ENCODE assay signal across 34 cellular contexts in genomic region chr11:74249496-74249895, GRCh38.
"Had no signal": no experiment of that assay in that cellular context is flagged by ENCODE, and none has a peak within 500 bp of the region (broad histone marks: within the 10 kb centered on the region; RNA-seq: fewer than 3 reads in every experiment).

No MANE protein-coding gene starts in this region.

- ATAC-seq: activated CD4-positive, CD25-positive, alpha-beta regulatory T cell treated with anti-CD3 and anti-CD28 coated beads, Interleukin-2, amount 50 U/mL, for 24 hours; activated CD8-positive, alpha-beta T cell treated with anti-CD3 and anti-CD28 coated beads for 36 hours; activated naive CD8-positive, alpha-beta T cell treated with anti-CD3 and anti-CD28 coated beads, Interleukin-2, amount 50 U/mL, for 24 hours; activated T-cell treated with anti-CD3 and anti-CD28 coated beads, Interleukin-2, amount 50 U/mL, for 4 hours; activated T-cell treated with anti-CD3 and anti-CD28 coated beads, Interleukin-2, amount 50 U/mL, for 72 hours; activated T-helper 17 cell treated with anti-CD3 and anti-CD28 coated beads, Interleukin-2, amount 50 U/mL, for 72 hours had no signal

- H3K27me3 Mint-ChIP-seq: activated CD4-positive, alpha-beta memory T cell treated with anti-CD3 and anti-CD28 coated beads for 36 hours; activated CD4-positive, alpha-beta T cell treated with anti-CD3 and anti-CD28 coated beads, Interleukin-2, amount 10 ng/mL, durations not matched to agents 7 days and 5 days; activated CD8-positive, alpha-beta T cell treated with anti-CD3 and anti-CD28 coated beads for 36 hours; activated naive CD4-positive, alpha-beta T cell treated with anti-CD3 and anti-CD28 coated beads, Interleukin-2, amount 10 ng/mL, durations not matched to agents 7 days and 5 days; activated naive CD4-positive, alpha-beta T cell treated with anti-CD3 and anti-CD28 coated beads, Interleukin-2, amount 50 U/mL, for 24 hours; activated naive CD8-positive, alpha-beta T cell; activated naive CD8-positive, alpha-beta T cell treated with anti-CD3 and anti-CD28 coated beads, Interleukin-2, amount 10 ng/mL, durations not matched to agents 7 days and 5 days; activated naive CD8-positive, alpha-beta T cell treated with anti-CD3 and anti-CD28 coated beads, Interleukin-2, amount 50 U/mL, for 24 hours; activated T-helper 17 cell treated with anti-CD3 and anti-CD28 coated beads, Interleukin-2, amount 50 U/mL, for 72 hours; brain; central memory CD8-positive, alpha-beta T cell had no signal

- H3K9me3 Mint-ChIP-seq: activated CD4-positive, alpha-beta memory T cell treated with anti-CD3 and anti-CD28 coated beads for 36 hours; activated CD4-positive, alpha-beta T cell treated with anti-CD3 and anti-CD28 coated beads, Interleukin-2, amount 10 ng/mL, durations not matched to agents 7 days and 5 days; activated CD8-positive, alpha-beta T cell treated with anti-CD3 and anti-CD28 coated beads for 36 hours; activated naive CD4-positive, alpha-beta T cell treated with anti-CD3 and anti-CD28 coated beads, Interleukin-2, amount 10 ng/mL, durations not matched to agents 7 days and 5 days; activated naive CD4-positive, alpha-beta T cell treated with anti-CD3 and anti-CD28 coated beads, Interleukin-2, amount 50 U/mL, for 24 hours; activated naive CD8-positive, alpha-beta T cell treated with anti-CD3 and anti-CD28 coated beads, Interleukin-2, amount 10 ng/mL, durations not matched to agents 7 days and 5 days; activated naive CD8-positive, alpha-beta T cell treated with anti-CD3 and anti-CD28 coated beads, Interleukin-2, amount 50 U/mL, for 24 hours; activated T-cell treated with anti-CD3 and anti-CD28 coated beads, Interleukin-2, amount 50 U/mL, for 4 hours; activated T-cell treated with anti-CD3 and anti-CD28 coated beads, Interleukin-2, amount 50 U/mL, for 72 hours; activated T-helper 1 cell treated with anti-CD3 and anti-CD28 coated beads, Interleukin-12 subunit alpha, Interleukin-12 subunit beta, Interleukin-2, Interleukin-4 antibody, amounts not matched to agents 30 ng/mL and 10 ng/mL and 1 ng/mL, durations not matched to agents 14 hours and 24 hours and 36 hours; activated T-helper 17 cell treated with anti-CD3 and anti-CD28 coated beads, Interleukin-2, amount 50 U/mL, for 72 hours; brain; central memory CD8-positive, alpha-beta T cell; T-helper 1 cell treated with Interleukin-12 subunit alpha and Interleukin-12 subunit beta and Interleukin-4 antibody, amounts not matched to agents 30 μg/mL and 1 μg/mL, for 36 hours; T-helper 2 cell treated with Interferon-gamma antibody and Interleukin-4, amounts not matched to agents 5 μg/mL and 100 μg/mL, for 36 hours had no signal

- DNase-seq: activated CD4-positive, alpha-beta memory T cell treated with anti-CD3 and anti-CD28 coated beads for 36 hours; activated CD4-positive, alpha-beta T cell treated with anti-CD3 and anti-CD28 coated beads for 48 hours; activated CD4-positive, alpha-beta T cell treated with anti-CD3 and anti-CD28 coated beads, Interleukin-2, amount 10 ng/mL, durations not matched to agents 7 days and 5 days; activated CD4-positive, CD25-positive, alpha-beta regulatory T cell; activated CD8-positive, alpha-beta memory T cell treated with anti-CD3 and anti-CD28 coated beads, Interleukin-2, amount 50 U/mL, for 4 hours; activated CD8-positive, alpha-beta T cell treated with anti-CD3 and anti-CD28 coated beads for 36 hours; activated effector memory CD4-positive, alpha-beta T cell treated with anti-CD3 and anti-CD28 coated beads, Interleukin-2, amount 50 U/mL, for 16 hours; activated naive CD4-positive, alpha-beta T cell treated with anti-CD3 and anti-CD28 coated beads, Interleukin-2, amount 10 ng/mL, durations not matched to agents 7 days and 5 days; activated naive CD4-positive, alpha-beta T cell treated with Interleukin-2 at 50 U/mL for 16 hours; activated naive CD8-positive, alpha-beta T cell treated with anti-CD3 and anti-CD28 coated beads, Interleukin-2, amount 10 ng/mL, durations not matched to agents 7 days and 5 days; activated naive CD8-positive, alpha-beta T cell treated with anti-CD3 and anti-CD28 coated beads, Interleukin-2, amount 50 U/mL, for 24 hours; activated T-cell treated with anti-CD3 and anti-CD28 coated beads for 4 hours; activated T-cell treated with anti-CD3 and anti-CD28 coated beads, Interleukin-2, amount 50 U/mL, for 1 hour; activated T-cell treated with anti-CD3 and anti-CD28 coated beads, Interleukin-2, amount 50 U/mL, for 4 hours; activated T-cell treated with anti-CD3 and anti-CD28 coated beads, Interleukin-2, amount 50 U/mL, for 72 hours; amygdala; anterior cingulate cortex; caudate nucleus; cerebellar nuclear complex; T-helper 1 cell; T-helper 2 cell; T-helper 9 cell had no signal

- H3K27me3 ChIP-seq: ascending aorta, cardiac muscle cell had no signal

- H3K27ac ChIP-seq: ascending aorta, cardiac muscle cell, VCaP had no signal

- H3K9me3 ChIP-seq: ascending aorta had no signal

- H3K4me1 ChIP-seq: ascending aorta had no signal

- H3K4me3 Mint-ChIP-seq: activated CD4-positive, alpha-beta memory T cell treated with anti-CD3 and anti-CD28 coated beads for 36 hours; activated CD4-positive, alpha-beta T cell treated with anti-CD3 and anti-CD28 coated beads, Interleukin-2, amount 10 ng/mL, durations not matched to agents 7 days and 5 days; activated CD8-positive, alpha-beta T cell treated with anti-CD3 and anti-CD28 coated beads for 36 hours; activated naive CD4-positive, alpha-beta T cell treated with anti-CD3 and anti-CD28 coated beads, Interleukin-2, amount 10 ng/mL, durations not matched to agents 7 days and 5 days; activated naive CD4-positive, alpha-beta T cell treated with anti-CD3 and anti-CD28 coated beads, Interleukin-2, amount 50 U/mL, for 24 hours; activated naive CD8-positive, alpha-beta T cell; activated naive CD8-positive, alpha-beta T cell treated with anti-CD3 and anti-CD28 coated beads, Interleukin-2, amount 10 ng/mL, durations not matched to agents 7 days and 5 days; activated naive CD8-positive, alpha-beta T cell treated with anti-CD3 and anti-CD28 coated beads, Interleukin-2, amount 50 U/mL, for 24 hours; activated T-cell treated with anti-CD3 and anti-CD28 coated beads, Interleukin-2, amount 50 U/mL, for 4 hours; activated T-cell treated with anti-CD3 and anti-CD28 coated beads, Interleukin-2, amount 50 U/mL, for 72 hours; activated T-helper 1 cell treated with anti-CD3 and anti-CD28 coated beads, Interleukin-12 subunit alpha, Interleukin-12 subunit beta, Interleukin-2, Interleukin-4 antibody, amounts not matched to agents 30 ng/mL and 10 ng/mL and 1 ng/mL, durations not matched to agents 14 hours and 24 hours and 36 hours; activated T-helper 17 cell treated with anti-CD3 and anti-CD28 coated beads, Interleukin-2, amount 50 U/mL, for 72 hours; brain; central memory CD8-positive, alpha-beta T cell; T-helper 1 cell treated with Interleukin-12 subunit alpha and Interleukin-12 subunit beta and Interleukin-4 antibody, amounts not matched to agents 30 μg/mL and 1 μg/mL, for 36 hours; T-helper 2 cell treated with Interferon-gamma antibody and Interleukin-4, amounts not matched to agents 5 μg/mL and 100 μg/mL, for 36 hours had no signal

- H3K4me1 Mint-ChIP-seq: activated CD4-positive, alpha-beta T cell treated with anti-CD3 and anti-CD28 coated beads, Interleukin-2, amount 10 ng/mL, durations not matched to agents 7 days and 5 days; activated naive CD4-positive, alpha-beta T cell treated with anti-CD3 and anti-CD28 coated beads, Interleukin-2, amount 10 ng/mL, durations not matched to agents 7 days and 5 days; activated naive CD4-positive, alpha-beta T cell treated with anti-CD3 and anti-CD28 coated beads, Interleukin-2, amount 50 U/mL, for 24 hours; activated naive CD8-positive, alpha-beta T cell treated with anti-CD3 and anti-CD28 coated beads, Interleukin-2, amount 10 ng/mL, durations not matched to agents 7 days and 5 days; activated naive CD8-positive, alpha-beta T cell treated with anti-CD3 and anti-CD28 coated beads, Interleukin-2, amount 50 U/mL, for 24 hours; activated T-helper 17 cell treated with anti-CD3 and anti-CD28 coated beads, Interleukin-2, amount 50 U/mL, for 72 hours; brain; central memory CD8-positive, alpha-beta T cell had no signal

- H3K4me3 ChIP-seq: ascending aorta, cardiac muscle cell had no signal

- H3K27ac Mint-ChIP-seq: activated CD4-positive, alpha-beta memory T cell treated with anti-CD3 and anti-CD28 coated beads for 36 hours; activated CD4-positive, alpha-beta T cell treated with anti-CD3 and anti-CD28 coated beads, Interleukin-2, amount 10 ng/mL, durations not matched to agents 7 days and 5 days; activated CD8-positive, alpha-beta T cell treated with anti-CD3 and anti-CD28 coated beads for 36 hours; activated naive CD4-positive, alpha-beta T cell treated with anti-CD3 and anti-CD28 coated beads, Interleukin-2, amount 10 ng/mL, durations not matched to agents 7 days and 5 days; activated naive CD4-positive, alpha-beta T cell treated with anti-CD3 and anti-CD28 coated beads, Interleukin-2, amount 50 U/mL, for 24 hours; activated naive CD8-positive, alpha-beta T cell; activated naive CD8-positive, alpha-beta T cell treated with anti-CD3 and anti-CD28 coated beads, Interleukin-2, amount 10 ng/mL, durations not matched to agents 7 days and 5 days; activated naive CD8-positive, alpha-beta T cell treated with anti-CD3 and anti-CD28 coated beads, Interleukin-2, amount 50 U/mL, for 24 hours; activated T-cell treated with anti-CD3 and anti-CD28 coated beads, Interleukin-2, amount 50 U/mL, for 72 hours; activated T-helper 1 cell treated with anti-CD3 and anti-CD28 coated beads, Interleukin-12 subunit alpha, Interleukin-12 subunit beta, Interleukin-2, Interleukin-4 antibody, amounts not matched to agents 30 ng/mL and 10 ng/mL and 1 ng/mL, durations not matched to agents 14 hours and 24 hours and 36 hours; activated T-helper 17 cell treated with anti-CD3 and anti-CD28 coated beads, Interleukin-2, amount 50 U/mL, for 72 hours; brain; T-helper 1 cell treated with Interleukin-12 subunit alpha and Interleukin-12 subunit beta and Interleukin-4 antibody, amounts not matched to agents 30 μg/mL and 1 μg/mL, for 36 hours; T-helper 2 cell treated with Interferon-gamma antibody and Interleukin-4, amounts not matched to agents 5 μg/mL and 100 μg/mL, for 36 hours had no signal
